26 cellular contexts compared by ENCODE assay signal in genomic region chr3:67400476-67400875, GRCh38.
"Had no signal": no experiment of that assay in that cellular context is flagged by ENCODE, and none has a peak within 500 bp of the region (broad histone marks: within the 10 kb centered on the region; RNA-seq: fewer than 3 reads in every experiment).

No MANE protein-coding gene starts in this region.

- H3K9me3 ChIP-seq: colonic mucosa, esophagus squamous epithelium, gastrocnemius medialis, left lung, lower lobe of right lung had no signal

- H3K36me3 ChIP-seq: colonic mucosa had no signal

- H3K4me3 ChIP-seq: colonic mucosa, esophagus squamous epithelium, gastrocnemius medialis, heart right ventricle, left lung, lower lobe of right lung had no signal

- H3K4me1 ChIP-seq: colonic mucosa, esophagus squamous epithelium, gastrocnemius medialis, left lung, lower lobe of right lung had no signal

- H3K27ac ChIP-seq: colonic mucosa, epithelial cell of prostate, esophagus squamous epithelium, gastrocnemius medialis, heart right ventricle, left lung, lower lobe of right lung had no signal

- H3K27me3 ChIP-seq: colonic mucosa, esophagus squamous epithelium, gastrocnemius medialis, heart right ventricle, left lung had no signal

- H3K9me3 Mint-ChIP-seq: dendritic cell treated with granulocyte-macrophage colony-stimulating factor and Interleukin-4, amounts not matched to agents 40 ng/mL and 50 ng/mL, for 4 days; effector memory CD8-positive, alpha-beta T cell had no signal

- H3K4me3 Mint-ChIP-seq: dendritic cell treated with granulocyte-macrophage colony-stimulating factor and Interleukin-4, amounts not matched to agents 40 ng/mL and 50 ng/mL, for 4 days; effector memory CD8-positive, alpha-beta T cell; endodermal cell; naive thymus-derived CD4-positive, alpha-beta T cell had no signal

- H3K27ac Mint-ChIP-seq: dendritic cell treated with granulocyte-macrophage colony-stimulating factor and Interleukin-4, amounts not matched to agents 40 ng/mL and 50 ng/mL, for 4 days; effector memory CD8-positive, alpha-beta T cell; endodermal cell had no signal

- DNase-seq: colonic mucosa; cortex of kidney; effector CD8-positive, alpha-beta T cell; effector memory CD8-positive, alpha-beta T cell; endodermal cell; erythroblast; esophagus squamous epithelium; foreskin fibroblast; foreskin melanocyte; gastrocnemius medialis; glutamatergic neuron; head of caudate nucleus; heart right ventricle; hippocampal formation; kidney; kidney glomerular epithelial cell; left colon; left lung; left ventricle myocardium superior; lower lobe of right lung; mesenchymal stem cell; midbrain; naive thymus-derived CD4-positive, alpha-beta T cell had no signal

- H3K27me3 Mint-ChIP-seq: dendritic cell treated with granulocyte-macrophage colony-stimulating factor and Interleukin-4, amounts not matched to agents 40 ng/mL and 50 ng/mL, for 4 days; effector memory CD8-positive, alpha-beta T cell; naive thymus-derived CD4-positive, alpha-beta T cell had no signal

- ATAC-seq: effector memory CD8-positive, alpha-beta T cell; esophagus mucosa; gastrocnemius medialis; heart right ventricle; left colon; left lung; left ventricle myocardium superior; lower lobe of right lung; naive thymus-derived CD4-positive, alpha-beta T cell had no signal
